1 cellular context compared by ENCODE assay signal in the genomic region with DNA sequence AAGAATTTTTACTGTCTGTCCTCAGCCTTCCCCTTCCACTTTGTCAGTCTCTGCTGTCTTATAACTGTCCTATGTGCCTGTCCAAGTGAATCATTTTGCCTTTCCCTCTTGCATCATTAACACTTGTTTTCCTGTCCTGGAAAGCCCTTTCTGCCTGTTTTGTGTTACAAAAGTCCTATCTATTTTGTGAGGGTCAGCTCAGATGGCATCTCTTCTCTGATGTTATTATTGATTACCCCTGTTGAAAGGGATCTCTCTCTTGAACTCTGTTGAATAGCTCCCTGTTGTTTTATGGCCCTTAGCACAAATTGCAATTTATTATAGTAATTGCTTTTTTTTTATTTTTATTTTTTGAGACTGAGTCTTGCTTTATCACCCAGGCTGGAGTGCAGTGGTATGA.
TF ChIP-seq lines count a peak whose summit lies in the region.

No MANE protein-coding gene starts in this region.

TF ChIP-seq in GM23338, 12 proteins besides CTCF, POLR2A, EP300 and RAD21 (continued from another document):
- TF ChIP-seq, protein P1, sequence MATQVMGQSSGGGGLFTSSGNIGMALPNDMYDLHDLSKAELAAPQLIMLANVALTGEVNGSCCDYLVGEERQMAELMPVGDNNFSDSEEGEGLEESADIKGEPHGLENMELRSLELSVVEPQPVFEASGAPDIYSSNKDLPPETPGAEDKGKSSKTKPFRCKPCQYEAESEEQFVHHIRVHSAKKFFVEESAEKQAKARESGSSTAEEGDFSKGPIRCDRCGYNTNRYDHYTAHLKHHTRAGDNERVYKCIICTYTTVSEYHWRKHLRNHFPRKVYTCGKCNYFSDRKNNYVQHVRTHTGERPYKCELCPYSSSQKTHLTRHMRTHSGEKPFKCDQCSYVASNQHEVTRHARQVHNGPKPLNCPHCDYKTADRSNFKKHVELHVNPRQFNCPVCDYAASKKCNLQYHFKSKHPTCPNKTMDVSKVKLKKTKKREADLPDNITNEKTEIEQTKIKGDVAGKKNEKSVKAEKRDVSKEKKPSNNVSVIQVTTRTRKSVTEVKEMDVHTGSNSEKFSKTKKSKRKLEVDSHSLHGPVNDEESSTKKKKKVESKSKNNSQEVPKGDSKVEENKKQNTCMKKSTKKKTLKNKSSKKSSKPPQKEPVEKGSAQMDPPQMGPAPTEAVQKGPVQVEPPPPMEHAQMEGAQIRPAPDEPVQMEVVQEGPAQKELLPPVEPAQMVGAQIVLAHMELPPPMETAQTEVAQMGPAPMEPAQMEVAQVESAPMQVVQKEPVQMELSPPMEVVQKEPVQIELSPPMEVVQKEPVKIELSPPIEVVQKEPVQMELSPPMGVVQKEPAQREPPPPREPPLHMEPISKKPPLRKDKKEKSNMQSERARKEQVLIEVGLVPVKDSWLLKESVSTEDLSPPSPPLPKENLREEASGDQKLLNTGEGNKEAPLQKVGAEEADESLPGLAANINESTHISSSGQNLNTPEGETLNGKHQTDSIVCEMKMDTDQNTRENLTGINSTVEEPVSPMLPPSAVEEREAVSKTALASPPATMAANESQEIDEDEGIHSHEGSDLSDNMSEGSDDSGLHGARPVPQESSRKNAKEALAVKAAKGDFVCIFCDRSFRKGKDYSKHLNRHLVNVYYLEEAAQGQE (IDR thresholded peaks at IDR 0.05; ENCODE audit: unreplicated experiment): no peak
- TF ChIP-seq, protein P2, sequence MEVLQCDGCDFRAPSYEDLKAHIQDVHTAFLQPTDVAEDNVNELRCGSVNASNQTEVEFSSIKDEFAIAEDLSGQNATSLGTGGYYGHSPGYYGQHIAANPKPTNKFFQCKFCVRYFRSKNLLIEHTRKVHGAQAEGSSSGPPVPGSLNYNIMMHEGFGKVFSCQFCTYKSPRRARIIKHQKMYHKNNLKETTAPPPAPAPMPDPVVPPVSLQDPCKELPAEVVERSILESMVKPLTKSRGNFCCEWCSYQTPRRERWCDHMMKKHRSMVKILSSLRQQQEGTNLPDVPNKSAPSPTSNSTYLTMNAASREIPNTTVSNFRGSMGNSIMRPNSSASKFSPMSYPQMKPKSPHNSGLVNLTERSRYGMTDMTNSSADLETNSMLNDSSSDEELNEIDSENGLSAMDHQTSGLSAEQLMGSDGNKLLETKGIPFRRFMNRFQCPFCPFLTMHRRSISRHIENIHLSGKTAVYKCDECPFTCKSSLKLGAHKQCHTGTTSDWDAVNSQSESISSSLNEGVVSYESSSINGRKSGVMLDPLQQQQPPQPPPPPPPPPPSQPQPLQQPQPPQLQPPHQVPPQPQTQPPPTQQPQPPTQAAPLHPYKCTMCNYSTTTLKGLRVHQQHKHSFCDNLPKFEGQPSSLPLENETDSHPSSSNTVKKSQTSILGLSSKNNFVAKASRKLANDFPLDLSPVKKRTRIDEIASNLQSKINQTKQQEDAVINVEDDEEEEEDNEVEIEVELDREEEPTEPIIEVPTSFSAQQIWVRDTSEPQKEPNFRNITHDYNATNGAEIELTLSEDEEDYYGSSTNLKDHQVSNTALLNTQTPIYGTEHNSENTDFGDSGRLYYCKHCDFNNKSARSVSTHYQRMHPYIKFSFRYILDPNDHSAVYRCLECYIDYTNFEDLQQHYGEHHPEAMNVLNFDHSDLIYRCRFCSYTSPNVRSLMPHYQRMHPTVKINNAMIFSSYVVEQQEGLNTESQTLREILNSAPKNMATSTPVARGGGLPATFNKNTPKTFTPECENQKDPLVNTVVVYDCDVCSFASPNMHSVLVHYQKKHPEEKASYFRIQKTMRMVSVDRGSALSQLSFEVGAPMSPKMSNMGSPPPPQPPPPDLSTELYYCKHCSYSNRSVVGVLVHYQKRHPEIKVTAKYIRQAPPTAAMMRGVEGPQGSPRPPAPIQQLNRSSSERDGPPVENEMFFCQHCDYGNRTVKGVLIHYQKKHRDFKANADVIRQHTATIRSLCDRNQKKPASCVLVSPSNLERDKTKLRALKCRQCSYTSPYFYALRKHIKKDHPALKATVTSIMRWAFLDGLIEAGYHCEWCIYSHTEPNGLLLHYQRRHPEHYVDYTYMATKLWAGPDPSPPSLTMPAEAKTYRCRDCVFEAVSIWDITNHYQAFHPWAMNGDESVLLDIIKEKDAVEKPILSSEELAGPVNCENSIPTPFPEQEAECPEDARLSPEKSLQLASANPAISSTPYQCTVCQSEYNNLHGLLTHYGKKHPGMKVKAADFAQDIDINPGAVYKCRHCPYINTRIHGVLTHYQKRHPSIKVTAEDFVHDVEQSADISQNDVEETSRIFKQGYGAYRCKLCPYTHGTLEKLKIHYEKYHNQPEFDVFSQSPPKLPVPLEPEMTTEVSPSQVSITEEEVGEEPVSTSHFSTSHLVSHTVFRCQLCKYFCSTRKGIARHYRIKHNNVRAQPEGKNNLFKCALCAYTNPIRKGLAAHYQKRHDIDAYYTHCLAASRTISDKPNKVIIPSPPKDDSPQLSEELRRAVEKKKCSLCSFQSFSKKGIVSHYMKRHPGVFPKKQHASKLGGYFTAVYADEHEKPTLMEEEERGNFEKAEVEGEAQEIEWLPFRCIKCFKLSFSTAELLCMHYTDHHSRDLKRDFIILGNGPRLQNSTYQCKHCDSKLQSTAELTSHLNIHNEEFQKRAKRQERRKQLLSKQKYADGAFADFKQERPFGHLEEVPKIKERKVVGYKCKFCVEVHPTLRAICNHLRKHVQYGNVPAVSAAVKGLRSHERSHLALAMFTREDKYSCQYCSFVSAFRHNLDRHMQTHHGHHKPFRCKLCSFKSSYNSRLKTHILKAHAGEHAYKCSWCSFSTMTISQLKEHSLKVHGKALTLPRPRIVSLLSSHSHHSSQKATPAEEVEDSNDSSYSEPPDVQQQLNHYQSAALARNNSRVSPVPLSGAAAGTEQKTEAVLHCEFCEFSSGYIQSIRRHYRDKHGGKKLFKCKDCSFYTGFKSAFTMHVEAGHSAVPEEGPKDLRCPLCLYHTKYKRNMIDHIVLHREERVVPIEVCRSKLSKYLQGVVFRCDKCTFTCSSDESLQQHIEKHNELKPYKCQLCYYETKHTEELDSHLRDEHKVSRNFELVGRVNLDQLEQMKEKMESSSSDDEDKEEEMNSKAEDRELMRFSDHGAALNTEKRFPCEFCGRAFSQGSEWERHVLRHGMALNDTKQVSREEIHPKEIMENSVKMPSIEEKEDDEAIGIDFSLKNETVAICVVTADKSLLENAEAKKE (CRISPR knock-in tag; IDR thresholded peaks at IDR 0.05): no peak
- TF ChIP-seq EZH2phosphoT487 (IDR thresholded peaks at IDR 0.05; ENCODE audit: unreplicated experiment): no peak
TF ChIP-seq in GM23338: peak in this region for 0.
